7 cellular contexts compared by ENCODE assay signal in the genomic region with DNA sequence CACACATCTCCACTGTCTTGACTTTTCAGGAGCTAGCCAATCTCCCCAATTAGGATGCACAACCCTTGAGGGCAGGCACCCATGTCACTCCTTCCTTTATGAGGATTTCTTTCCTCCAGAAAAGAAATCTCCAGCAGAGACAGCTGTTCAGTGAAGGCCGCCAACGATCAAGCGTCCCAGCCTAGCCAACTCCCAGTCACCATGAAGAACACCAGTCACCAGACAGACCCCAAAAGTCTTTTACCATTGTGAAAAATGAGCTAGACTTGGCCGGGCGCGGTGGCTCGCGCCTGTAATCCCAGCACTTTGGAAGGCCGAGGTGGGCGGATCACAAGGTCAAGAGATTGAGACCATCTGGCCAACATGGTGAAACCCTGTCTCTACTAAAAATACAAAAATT. TPM values are rescaled to one million over a fixed set of nuclear protein-coding genes. Genes with fewer than 3 reads are reported as not detected.
"Had no signal": no experiment of that assay in that cellular context is flagged by ENCODE, and none has a peak within 500 bp of the region (broad histone marks: within the 10 kb centered on the region; RNA-seq: fewer than 3 reads in every experiment).

No MANE protein-coding gene starts in this region.

RNA-seq across cellular contexts. Expression of a gene that starts 7.7 kb away (rescaled TPM):
- total RNA-seq: LHCN-M2, MCF 10A, OCI-LY7, PC-9, Right ventricle myocardium inferior, RPMI7951, SJSA1 had no signal
